ENCODE assay signal across 2 cellular contexts in the genomic region with DNA sequence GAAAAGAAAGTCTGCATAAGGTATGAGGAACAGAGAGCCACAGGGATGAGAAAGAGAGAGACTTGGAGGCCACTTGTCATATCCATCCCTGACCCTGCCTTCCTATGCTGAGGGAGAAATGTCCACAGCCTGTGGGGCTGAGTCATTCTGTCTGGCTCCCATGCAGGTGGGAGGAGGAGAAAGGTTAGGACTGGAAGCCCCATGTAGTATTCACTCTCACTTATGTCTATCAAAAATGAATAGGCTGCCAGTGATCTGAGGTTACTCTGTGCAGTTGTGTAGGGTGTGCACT.
TF ChIP-seq lines count a peak whose summit lies in the region.

No MANE protein-coding gene starts in this region.

TF ChIP-seq in IMR-90, 13 proteins besides CTCF, POLR2A, EP300 and RAD21 (continued from another document):
- no peak for TF ChIP-seq MAFK (IDR thresholded peaks at IDR 0.05; ENCODE audit: low read depth, low read length)
- TF ChIP-seq FOS (IDR thresholded peaks at IDR 0.05; ENCODE audit: low read depth, low read length) = no peak
- TF ChIP-seq, protein P1, sequence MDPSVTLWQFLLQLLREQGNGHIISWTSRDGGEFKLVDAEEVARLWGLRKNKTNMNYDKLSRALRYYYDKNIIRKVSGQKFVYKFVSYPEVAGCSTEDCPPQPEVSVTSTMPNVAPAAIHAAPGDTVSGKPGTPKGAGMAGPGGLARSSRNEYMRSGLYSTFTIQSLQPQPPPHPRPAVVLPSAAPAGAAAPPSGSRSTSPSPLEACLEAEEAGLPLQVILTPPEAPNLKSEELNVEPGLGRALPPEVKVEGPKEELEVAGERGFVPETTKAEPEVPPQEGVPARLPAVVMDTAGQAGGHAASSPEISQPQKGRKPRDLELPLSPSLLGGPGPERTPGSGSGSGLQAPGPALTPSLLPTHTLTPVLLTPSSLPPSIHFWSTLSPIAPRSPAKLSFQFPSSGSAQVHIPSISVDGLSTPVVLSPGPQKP (IDR thresholded peaks at IDR 0.05; ENCODE audit: borderline replicate concordance, low read depth, low read length) = no peak
- no peak for TF ChIP-seq USF2 (IDR thresholded peaks at IDR 0.05; ENCODE audit: low read depth, low read length)
- no peak for TF ChIP-seq RCOR1 (IDR thresholded peaks at IDR 0.05; ENCODE audit: insufficient replicate concordance, low read length)
- no peak for TF ChIP-seq CHD1 (IDR thresholded peaks at IDR 0.05; ENCODE audit: low read depth, low read length)
- no peak for TF ChIP-seq CEBPB (IDR thresholded peaks at IDR 0.05; ENCODE audit: low read depth, low read length)

TF ChIP-seq in HepG2, 621 proteins besides CTCF, POLR2A, EP300 and RAD21:
- TF ChIP-seq RERE (CRISPR knock-in tag; IDR thresholded peaks at IDR 0.05; ENCODE audit: low read depth) = no peak
- TF ChIP-seq ZFP82 (CRISPR knock-in tag; IDR thresholded peaks at IDR 0.05; ENCODE audit: borderline replicate concordance) = no peak
- no peak for TF ChIP-seq ZNF232 (CRISPR knock-in tag; IDR thresholded peaks at IDR 0.05; ENCODE audit: borderline replicate concordance)
- TF ChIP-seq SNRNP70 (IDR thresholded peaks at IDR 0.05; ENCODE audit: low read depth, low read length) = no peak
- no peak for TF ChIP-seq ZNF18 (CRISPR knock-in tag; IDR thresholded peaks at IDR 0.05; ENCODE audit: insufficient replicate concordance)
- no peak for TF ChIP-seq ZSCAN9 (CRISPR knock-in tag; IDR thresholded peaks at IDR 0.05; ENCODE audit: borderline replicate concordance)
- no peak for TF ChIP-seq HOXD1 (CRISPR knock-in tag; IDR thresholded peaks at IDR 0.05)
- no peak for TF ChIP-seq GRHL1 (CRISPR knock-in tag; conservative IDR thresholded peaks at IDR 0.05)
- TF ChIP-seq TP53 (CRISPR knock-in tag; conservative IDR thresholded peaks at IDR 0.05) = no peak
- TF ChIP-seq GPN1 (CRISPR knock-in tag; IDR thresholded peaks at IDR 0.05; ENCODE audit: borderline replicate concordance) = no peak
- TF ChIP-seq ZNF362 (CRISPR knock-in tag; IDR thresholded peaks at IDR 0.05; ENCODE audit: borderline replicate concordance) = no peak
- no peak for TF ChIP-seq TMF1 (CRISPR knock-in tag; IDR thresholded peaks at IDR 0.05; ENCODE audit: low read depth)
- no peak for TF ChIP-seq RNF2 (conservative IDR thresholded peaks at IDR 0.05; ENCODE audit: low read depth)
- TF ChIP-seq TBL1XR1 (IDR thresholded peaks at IDR 0.05; ENCODE audit: borderline replicate concordance, low read length, partially characterized antibody) = no peak
- no peak for TF ChIP-seq CCDC6 (CRISPR knock-in tag; IDR thresholded peaks at IDR 0.05)
- no peak for TF ChIP-seq ZNF749 (CRISPR knock-in tag; IDR thresholded peaks at IDR 0.05; ENCODE audit: borderline replicate concordance)
- no peak for TF ChIP-seq PRPF4 (IDR thresholded peaks at IDR 0.05; ENCODE audit: low read depth, low read length, poor library complexity, severe bottlenecking)
- no peak for TF ChIP-seq SNAPC2 (CRISPR knock-in tag; IDR thresholded peaks at IDR 0.05)
- TF ChIP-seq ZNF557 (CRISPR knock-in tag; IDR thresholded peaks at IDR 0.05) = no peak
- TF ChIP-seq ZBTB39 (CRISPR knock-in tag; IDR thresholded peaks at IDR 0.05) = no peak
